In the genomic region with DNA sequence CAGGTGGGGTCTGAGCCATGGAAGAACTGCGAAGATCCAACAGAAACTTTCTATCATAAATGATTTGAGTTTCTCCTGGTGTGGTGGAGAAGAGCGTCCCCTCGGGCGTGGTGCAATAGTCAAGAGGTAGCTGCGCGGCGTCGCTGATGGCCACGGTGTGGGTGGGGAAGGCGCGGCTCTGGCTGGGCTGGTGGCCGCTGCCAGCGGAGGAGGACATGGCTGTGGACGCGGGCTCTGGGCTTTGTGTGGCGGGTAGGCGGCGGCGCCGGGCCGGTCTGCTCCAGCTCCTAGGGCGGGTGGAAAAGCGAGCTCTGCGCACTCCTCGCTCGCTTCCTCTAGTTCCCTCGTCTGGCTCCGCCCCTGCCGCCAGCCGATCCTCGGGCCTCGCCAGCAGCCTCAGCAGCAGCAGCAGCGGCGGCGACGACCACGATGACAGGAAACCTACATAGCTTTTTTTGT, we compare ENCODE assay signal across 1 cellular context.
TF ChIP-seq lines count a peak whose summit lies in the region.

No MANE protein-coding gene starts in this region.

TF ChIP-seq in HepG2, 621 proteins besides CTCF, POLR2A, EP300 and RAD21 (continued from another document and continues in another):
- TF ChIP-seq FOXP4 (CRISPR knock-in tag; IDR thresholded peaks at IDR 0.05) (no peak), ZNF382 (CRISPR knock-in tag; IDR thresholded peaks at IDR 0.05; ENCODE audit: borderline replicate concordance) (no peak), MAFG (CRISPR knock-in tag; IDR thresholded peaks at IDR 0.05) (no peak), ZNF34 (CRISPR knock-in tag; IDR thresholded peaks at IDR 0.05; ENCODE audit: borderline replicate concordance) (no peak), JUNB (CRISPR knock-in tag; IDR thresholded peaks at IDR 0.05; ENCODE audit: borderline replicate concordance) (no peak), ZNF556 (CRISPR knock-in tag; IDR thresholded peaks at IDR 0.05; ENCODE audit: borderline replicate concordance) (no peak), NKX3-1 (CRISPR knock-in tag; IDR thresholded peaks at IDR 0.05) (no peak), REST (IDR thresholded peaks at IDR 0.05; ENCODE audit: borderline replicate concordance in 1 of 2, low read depth in 1 of 2, low read length in 2 of 2) (no peak), ATF7-NPFF (CRISPR knock-in tag; IDR thresholded peaks at IDR 0.05; ENCODE audit: low read depth) (no peak), ZNF597 (CRISPR knock-in tag; IDR thresholded peaks at IDR 0.05) (no peak), ZNF879 (CRISPR knock-in tag; IDR thresholded peaks at IDR 0.05) (no peak), REL (CRISPR knock-in tag; conservative IDR thresholded peaks at IDR 0.05) (no peak), RCOR2 (CRISPR knock-in tag; IDR thresholded peaks at IDR 0.05) (no peak), ATAD3A (CRISPR knock-in tag; IDR thresholded peaks at IDR 0.05) (no peak), ZMYM3 (CRISPR knock-in tag; IDR thresholded peaks at IDR 0.05) (peak; percentile 58; the same call in 1 of the 2 replicates), ISX (CRISPR knock-in tag; conservative IDR thresholded peaks at IDR 0.05) (no peak), ZNF180 (CRISPR knock-in tag; IDR thresholded peaks at IDR 0.05; ENCODE audit: borderline replicate concordance, low read depth) (no peak), AHDC1 (CRISPR knock-in tag; IDR thresholded peaks at IDR 0.05; ENCODE audit: borderline replicate concordance) (0 out of 2 replicates have a peak, but pooled peaks have one; percentile 15), PAWR (CRISPR knock-in tag; IDR thresholded peaks at IDR 0.05; ENCODE audit: borderline replicate concordance) (no peak), SP4 (CRISPR knock-in tag; IDR thresholded peaks at IDR 0.05) (no peak), U2AF1 (optimal IDR thresholded peaks at IDR 0.05; ENCODE audit: low read depth, low read length) (no peak), PRMT3 (CRISPR knock-in tag; IDR thresholded peaks at IDR 0.05; ENCODE audit: borderline replicate concordance, low read depth) (no peak), SMC3 (IDR thresholded peaks at IDR 0.05; ENCODE audit: low read length) (no peak), KAT7 (CRISPR knock-in tag; IDR thresholded peaks at IDR 0.05; ENCODE audit: borderline replicate concordance) (peak; percentile 73; the same call in 1 of the 2 replicates), RFX5 (IDR thresholded peaks at IDR 0.05; ENCODE audit: low read depth, low read length) (no peak), ZNF256 (CRISPR knock-in tag; conservative IDR thresholded peaks at IDR 0.05) (no peak), LCORL (IDR thresholded peaks at IDR 0.05) (no peak), LCORL (CRISPR knock-in tag; IDR thresholded peaks at IDR 0.05) (no peak), SYNCRIP (IDR thresholded peaks at IDR 0.05; ENCODE audit: insufficient read depth, low read depth, low read length) (no peak), ZBTB37 (CRISPR knock-in tag; IDR thresholded peaks at IDR 0.05) (no peak), HNRNPLL (IDR thresholded peaks at IDR 0.05; ENCODE audit: low read depth, low read length, poor library complexity, severe bottlenecking) (peak; percentile 92), KDM5B (CRISPR knock-in tag; IDR thresholded peaks at IDR 0.05; ENCODE audit: borderline replicate concordance) (peak; percentile 25; the same call in 1 of the 2 replicates), NFKB2 (CRISPR knock-in tag; IDR thresholded peaks at IDR 0.05; ENCODE audit: borderline replicate concordance) (no peak)
- TF ChIP-seq, protein P1, sequence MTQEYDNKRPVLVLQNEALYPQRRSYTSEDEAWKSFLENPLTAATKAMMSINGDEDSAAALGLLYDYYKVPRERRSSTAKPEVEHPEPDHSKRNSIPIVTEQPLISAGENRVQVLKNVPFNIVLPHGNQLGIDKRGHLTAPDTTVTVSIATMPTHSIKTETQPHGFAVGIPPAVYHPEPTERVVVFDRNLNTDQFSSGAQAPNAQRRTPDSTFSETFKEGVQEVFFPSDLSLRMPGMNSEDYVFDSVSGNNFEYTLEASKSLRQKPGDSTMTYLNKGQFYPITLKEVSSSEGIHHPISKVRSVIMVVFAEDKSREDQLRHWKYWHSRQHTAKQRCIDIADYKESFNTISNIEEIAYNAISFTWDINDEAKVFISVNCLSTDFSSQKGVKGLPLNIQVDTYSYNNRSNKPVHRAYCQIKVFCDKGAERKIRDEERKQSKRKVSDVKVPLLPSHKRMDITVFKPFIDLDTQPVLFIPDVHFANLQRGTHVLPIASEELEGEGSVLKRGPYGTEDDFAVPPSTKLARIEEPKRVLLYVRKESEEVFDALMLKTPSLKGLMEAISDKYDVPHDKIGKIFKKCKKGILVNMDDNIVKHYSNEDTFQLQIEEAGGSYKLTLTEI (CRISPR knock-in tag; conservative IDR thresholded peaks at IDR 0.05) = no peak
- TF ChIP-seq, protein P2, sequence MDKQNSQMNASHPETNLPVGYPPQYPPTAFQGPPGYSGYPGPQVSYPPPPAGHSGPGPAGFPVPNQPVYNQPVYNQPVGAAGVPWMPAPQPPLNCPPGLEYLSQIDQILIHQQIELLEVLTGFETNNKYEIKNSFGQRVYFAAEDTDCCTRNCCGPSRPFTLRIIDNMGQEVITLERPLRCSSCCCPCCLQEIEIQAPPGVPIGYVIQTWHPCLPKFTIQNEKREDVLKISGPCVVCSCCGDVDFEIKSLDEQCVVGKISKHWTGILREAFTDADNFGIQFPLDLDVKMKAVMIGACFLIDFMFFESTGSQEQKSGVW (CRISPR knock-in tag; IDR thresholded peaks at IDR 0.05; ENCODE audit: borderline replicate concordance) = no peak
- TF ChIP-seq, protein P3, sequence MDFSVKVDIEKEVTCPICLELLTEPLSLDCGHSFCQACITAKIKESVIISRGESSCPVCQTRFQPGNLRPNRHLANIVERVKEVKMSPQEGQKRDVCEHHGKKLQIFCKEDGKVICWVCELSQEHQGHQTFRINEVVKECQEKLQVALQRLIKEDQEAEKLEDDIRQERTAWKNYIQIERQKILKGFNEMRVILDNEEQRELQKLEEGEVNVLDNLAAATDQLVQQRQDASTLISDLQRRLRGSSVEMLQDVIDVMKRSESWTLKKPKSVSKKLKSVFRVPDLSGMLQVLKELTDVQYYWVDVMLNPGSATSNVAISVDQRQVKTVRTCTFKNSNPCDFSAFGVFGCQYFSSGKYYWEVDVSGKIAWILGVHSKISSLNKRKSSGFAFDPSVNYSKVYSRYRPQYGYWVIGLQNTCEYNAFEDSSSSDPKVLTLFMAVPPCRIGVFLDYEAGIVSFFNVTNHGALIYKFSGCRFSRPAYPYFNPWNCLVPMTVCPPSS (IDR thresholded peaks at IDR 0.05) = no peak
- TF ChIP-seq, protein P4, sequence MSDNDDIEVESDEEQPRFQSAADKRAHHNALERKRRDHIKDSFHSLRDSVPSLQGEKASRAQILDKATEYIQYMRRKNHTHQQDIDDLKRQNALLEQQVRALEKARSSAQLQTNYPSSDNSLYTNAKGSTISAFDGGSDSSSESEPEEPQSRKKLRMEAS (IDR thresholded peaks at IDR 0.05) = no peak
